ENCODE assay signal across 10 cellular contexts in genomic region chr1:223747838-223748335, GRCh38. TPM values are rescaled to one million over a fixed set of nuclear protein-coding genes. Genes with fewer than 3 reads are reported as not detected.
DNase-seq lines count a peak whose midpoint lies in the region; ATAC-seq and TF ChIP-seq lines count a peak whose summit lies in the region.
"Had no signal": no experiment of that assay in that cellular context is flagged by ENCODE, and none has a peak within 500 bp of the region (broad histone marks: within the 10 kb centered on the region; RNA-seq: fewer than 3 reads in every experiment).

No MANE protein-coding gene starts in this region.

- DNase-seq in DMS 273 (lab: John Stamatoyannopoulos, UW; ENCODE audit: unreplicated experiment): peak; percentile 68
- DNase-seq in NCI-H69 (lab: John Stamatoyannopoulos, UW): peak; percentile 24
- DNase-seq in esophagus squamous epithelium (lab: John Stamatoyannopoulos, UW): no peak
- peak; percentile 62 to 80 (median 74) for DNase-seq in ovary
- DNase-seq in SKM-1 (lab: John Stamatoyannopoulos, UW; ENCODE audit: unreplicated experiment): no peak
- no peak for DNase-seq in Kasumi-1 (lab: John Stamatoyannopoulos, UW)
- DNase-seq: effector CD8-positive, alpha-beta T cell; SJCRH30 had no signal

- no peak for TF ChIP-seq CTCF in esophagus squamous epithelium (IDR thresholded peaks at IDR 0.05)
- no peak for TF ChIP-seq CTCF in ovary (IDR thresholded peaks at IDR 0.05)

- intact Hi-C loops in esophagus squamous epithelium (cut with DNase I): loop anchor here (5.0 kb wide), 1 partner anchor 36 kb away; the partner anchor contains the start of gene CAPN2
- intact Hi-C loops in ovary (cut with DNase I): loop anchor here (2.0 to 5.0 kb wide), 4 partner anchors 35 to 51 kb away; partner anchors contain the start of gene CAPN2 (in 3 of the 4)

- no peak for TF ChIP-seq EP300 in ovary (IDR thresholded peaks at IDR 0.05)

- H3K36me3 ChIP-seq in esophagus squamous epithelium: peaks cover 29 to 98% (median 44%) of the 10 kb centered on the region in 3 donors
- H3K36me3 ChIP-seq in ovary: no peaks in the 10 kb centered on the region

- ATAC-seq in GM18870 (IDR thresholded peaks at IDR 0.05; ENCODE audit: unreplicated experiment) (no peak), GM19328 (IDR thresholded peaks at IDR 0.05; ENCODE audit: unreplicated experiment) (no peak)

- no peaks in the 10 kb centered on the region for H3K27me3 ChIP-seq in esophagus squamous epithelium
- no peaks in the 10 kb centered on the region for H3K27me3 ChIP-seq in ovary
- H3K27me3 ChIP-seq: SJCRH30 had no signal

- H3K4me3 ChIP-seq in esophagus squamous epithelium (no peak overlapping the region), ovary (no peak overlapping the region)
- H3K4me3 ChIP-seq: SJCRH30 had no signal

- H3K9me3 ChIP-seq in esophagus squamous epithelium (no peaks in the 10 kb centered on the region), ovary (no peaks in the 10 kb centered on the region)
- H3K9me3 ChIP-seq: SJCRH30 had no signal

- peaks cover 13 to 29% (median 14%) of the 10 kb centered on the region in 3 donors for H3K4me1 ChIP-seq in esophagus squamous epithelium
- peaks cover 5% of the 10 kb centered on the region for H3K4me1 ChIP-seq in ovary (ENCODE audit: insufficient read depth)
- H3K4me1 ChIP-seq: SJCRH30 had no signal

- 21 to 44% methylated on average over 2 of the region's 4 CpGs for WGBS in esophagus squamous epithelium, 2 donors
- WGBS in ovary, 3 donors: 1 to 5% (median 3%) methylated on average over 4 of the region's 4 CpGs

- H3K27ac ChIP-seq in esophagus squamous epithelium (peak overlapping the region; percentile 51 to 82 (median 76)), ovary (peak overlapping the region in 1 of 2 donors; percentile 63)
- H3K27ac ChIP-seq: SJCRH30 had no signal

- no peak for TF ChIP-seq POLR2A in esophagus squamous epithelium (IDR thresholded peaks at IDR 0.05)
- no peak for TF ChIP-seq POLR2A in ovary (IDR thresholded peaks at IDR 0.05)

RNA-seq across cellular contexts. Expression of gene CAPN2, which starts 35.5 kb away (rescaled TPM):
- 100 to 1,000 TPM; 145 to 234 (median 177) TPM for total RNA-seq in esophagus squamous epithelium
- total RNA-seq in ovary: 100 to 1,000 TPM in 6 of 7 donors, 10 to 100 TPM in 1; 96.1 to 267 (median 171) TPM
- 100 to 1,000 TPM in 1 of 2 donors, 10 to 100 TPM in 1; 70.6 to 254 TPM for polyA plus RNA-seq in ovary

Comparison
In these comparisons a context has a peak if more than half of its experiments do, and no peak if none do; other contexts are left out.
1. DNase-seq: peak in DMS 273 (single experiment), NCI-H69 (single experiment) and ovary (5 of 5); none in esophagus squamous epithelium (single experiment), SKM-1 (single experiment) and Kasumi-1 (0 of 2).